In genomic region chr11:125300791-125301218, GRCh38 we compare ENCODE assay signal across 10 cellular contexts.
A peak's percentile ranks its signal among the peaks of the same experiment; 100 is the strongest.
DNase-seq lines count a peak whose midpoint lies in the region; ATAC-seq and TF ChIP-seq lines count a peak whose summit lies in the region.
"Had no signal": no experiment of that assay in that cellular context is flagged by ENCODE, and none has a peak within 500 bp of the region (broad histone marks: within the 10 kb centered on the region; RNA-seq: fewer than 3 reads in every experiment).

No MANE protein-coding gene starts in this region.

- peaks cover 7% of the 10 kb centered on the region; the same call in 1 of the 2 replicates for H3K27me3 ChIP-seq in Panc1 (ENCODE audit: control insufficient read depth, insufficient read depth, low read length)
- H3K27me3 ChIP-seq in fibroblast of lung (ENCODE audit: control insufficient read depth, insufficient read depth, low read length): peaks cover 2% of the 10 kb centered on the region
- no peaks in the 10 kb centered on the region for H3K27me3 ChIP-seq in trophoblast cell (ENCODE audit: insufficient read depth, low read length)

- H2BK5ac ChIP-seq in trophoblast cell (ENCODE audit: low read depth, low read length, poor library complexity): no peak overlapping the region

- no peak overlapping the region for H3K9ac ChIP-seq in fibroblast of lung (ENCODE audit: insufficient read depth, low read length)
- no peak overlapping the region for H3K9ac ChIP-seq in trophoblast cell (ENCODE audit: low read length)

- H3K9me3 Mint-ChIP-seq in stimulated activated naive B cell treated with anti-CD40 and anti-IgM and Interleukin-4, amounts not matched to agents 10 μg/mL and 1 μg/mL and 100 μg/mL, for 72 hours: no peaks in the 10 kb centered on the region
- H3K9me3 Mint-ChIP-seq in stimulated activated effector memory CD8-positive, alpha-beta T cell treated with anti-CD3 and anti-CD28 coated beads, Interleukin-12 subunit alpha, Interleukin-12 subunit beta, amount 100 ng/mL, for 72 hours: no peaks in the 10 kb centered on the region
- H3K9me3 Mint-ChIP-seq: activated naive CD8-positive, alpha-beta T cell treated with anti-CD3 and anti-CD28 coated beads, Interleukin-2, amount 50 U/mL, for 24 hours had no signal

- H4K20me1 ChIP-seq in fibroblast of lung (ENCODE audit: control insufficient read depth, extremely low read depth, insufficient read depth, low read length): no peaks in the 10 kb centered on the region

- H3K18ac ChIP-seq in trophoblast cell (ENCODE audit: low read length): no peak overlapping the region

- intact Hi-C loops in Panc1 (cut with micrococcal nuclease; ENCODE audit: unreplicated experiment): no loop called here

- no peaks in the 10 kb centered on the region for H3K79me1 ChIP-seq in trophoblast cell (ENCODE audit: low read length)

- no TSS peak for BruUV-seq in Panc1 (replicated peaks; lab: Mats Ljungman, UMichigan)

- H3K4me3 ChIP-seq in Panc1 (ENCODE audit: low read depth in 2 of 2, low read length in 2 of 2) (no peak overlapping the region), fibroblast of lung (replicated peaks in 1 of 4; ENCODE audit: control extremely low read depth in 1 of 4, insufficient read depth in 1 of 4, low read depth in 3 of 4, low read length in 4 of 4) (no peak overlapping the region), trophoblast cell (ENCODE audit: low read depth, low read length) (no peak overlapping the region)

- H3K27ac ChIP-seq in Panc1 (ENCODE audit: low read length) (no peak overlapping the region; the same call in none of the 2 replicates), fibroblast of lung (ENCODE audit: insufficient read depth, low read length) (no peak overlapping the region), trophoblast cell (ENCODE audit: low read depth, low read length) (no peak overlapping the region)

- H3K27me3 Mint-ChIP-seq in stimulated activated naive B cell treated with anti-CD40 and anti-IgM and Interleukin-4, amounts not matched to agents 10 μg/mL and 1 μg/mL and 100 μg/mL, for 72 hours: peaks cover 10 to 11% of the 10 kb centered on the region in 2 donors

- no peak overlapping the region for H2AFZ ChIP-seq in fibroblast of lung (ENCODE audit: low read length)
- H2AFZ ChIP-seq in trophoblast cell (ENCODE audit: insufficient read depth, low read length, poor library complexity): no peak overlapping the region

- H4K91ac ChIP-seq in trophoblast cell (ENCODE audit: low read depth, low read length): no peak overlapping the region

- H3K4me1 ChIP-seq in Panc1 (ENCODE audit: control insufficient read depth, insufficient read depth, low read length) (peaks cover 22% of the 10 kb centered on the region), fibroblast of lung (ENCODE audit: control insufficient read depth, extremely low read depth, insufficient read depth, low read length) (no peaks in the 10 kb centered on the region), trophoblast cell (ENCODE audit: control insufficient read depth in 1 of 2, insufficient read depth in 2 of 2, low read length in 2 of 2) (peaks cover 7 to 15% of the 10 kb centered on the region in 2 experiments)

- DNase-seq in ELF-1 (ENCODE audit: low read depth, low spot score): peak; percentile 88
- DNase-seq in Panc1 (ENCODE audit: low read depth, low spot score): no peak
- DNase-seq in fibroblast of lung (ENCODE audit: low read depth in 2 of 2): peak; percentile 80 to 93
- DNase-seq in trophoblast cell: peak; percentile 88 to 92
- no peak for DNase-seq in stimulated activated naive B cell treated with anti-CD40 and anti-IgM and Interleukin-4, amounts not matched to agents 10 μg/mL and 1 μg/mL and 100 μg/mL, for 72 hours
- DNase-seq in NCI-H1694 treated with DMSO at 0.1 percent for 48 hours (lab: John Stamatoyannopoulos, UW): no peak
- no peak for DNase-seq in stimulated activated effector memory CD8-positive, alpha-beta T cell treated with anti-CD3 and anti-CD28 coated beads, Interleukin-12 subunit alpha, Interleukin-12 subunit beta, amount 100 ng/mL, for 72 hours (ENCODE audit: low spot score in 2 of 2)
- DNase-seq: activated naive CD8-positive, alpha-beta T cell treated with anti-CD3 and anti-CD28 coated beads, Interleukin-2, amount 50 U/mL, for 24 hours; NCI-H446 treated with DMSO at 0.1 percent for 48 hours had no signal

- no peak overlapping the region for H4K12ac ChIP-seq in trophoblast cell (ENCODE audit: low read depth, low read length)

- H2AK5ac ChIP-seq in trophoblast cell (ENCODE audit: low read length): no peak overlapping the region

- no peak for TF ChIP-seq CTCF in Panc1 (IDR thresholded peaks at IDR 0.05)
- TF ChIP-seq CTCF in fibroblast of lung (conservative IDR thresholded peaks at IDR 0.05 in 1 of 2, IDR thresholded peaks at IDR 0.05 in 1 of 2; ENCODE audit: low read depth in 1 of 2, low read length in 2 of 2): no peak

- H3K4me3 Mint-ChIP-seq in stimulated activated naive B cell treated with anti-CD40 and anti-IgM and Interleukin-4, amounts not matched to agents 10 μg/mL and 1 μg/mL and 100 μg/mL, for 72 hours: no peak overlapping the region
- no peak overlapping the region for H3K4me3 Mint-ChIP-seq in stimulated activated effector memory CD8-positive, alpha-beta T cell treated with anti-CD3 and anti-CD28 coated beads, Interleukin-12 subunit alpha, Interleukin-12 subunit beta, amount 100 ng/mL, for 72 hours
- H3K4me3 Mint-ChIP-seq: activated naive CD8-positive, alpha-beta T cell treated with anti-CD3 and anti-CD28 coated beads, Interleukin-2, amount 50 U/mL, for 24 hours had no signal

- CTCF ChIA-PET in Panc1 (lab: Charles Lee): interaction anchor here (0.7 kb wide), 1 partner anchor 46 kb away, joined by 3 read pairs; no protein-coding TSS in a partner anchor

- H3K79me2 ChIP-seq in fibroblast of lung (ENCODE audit: control insufficient read depth, insufficient read depth, low read length) (no peaks in the 10 kb centered on the region), trophoblast cell (ENCODE audit: control insufficient read depth, insufficient read depth, low read length, poor library complexity) (no peaks in the 10 kb centered on the region)

- H2BK12ac ChIP-seq in trophoblast cell (ENCODE audit: low read length): no peak overlapping the region

- POLR2A ChIA-PET in Panc1 (lab: Charles Lee): no interaction called here

- in situ Hi-C loops in Panc1 (cut with HindIII; ENCODE audit: low pct_unique_long_range_greater_than_20kb, low sequenced_read_pairs): no loop called here

- WGBS in trophoblast cell (ENCODE audit: extremely low coverage, insufficient coverage, insufficient read length): no CpG with 5 or more reads among the region's 3 CpGs

- no peak overlapping the region for H4K8ac ChIP-seq in trophoblast cell (ENCODE audit: low read depth, low read length)

- ATAC-seq in Panc1 (peak; percentile 84), GM21526 (IDR thresholded peaks at IDR 0.05; ENCODE audit: low FRiP score, unreplicated experiment) (no peak)
- ATAC-seq in stimulated activated naive B cell treated with anti-CD40 and anti-IgM and Interleukin-4, amounts not matched to agents 10 μg/mL and 1 μg/mL and 100 μg/mL, for 72 hours (replicated peaks): no peak
- no peak for ATAC-seq in stimulated activated effector memory CD8-positive, alpha-beta T cell treated with anti-CD3 and anti-CD28 coated beads, Interleukin-12 subunit alpha, Interleukin-12 subunit beta, amount 100 ng/mL, for 72 hours
- ATAC-seq: activated naive CD8-positive, alpha-beta T cell treated with anti-CD3 and anti-CD28 coated beads, Interleukin-2, amount 50 U/mL, for 24 hours had no signal

- H3K9me3 ChIP-seq in Panc1 (ENCODE audit: control insufficient read depth, insufficient read depth, low read depth, low read length) (no peaks in the 10 kb centered on the region), fibroblast of lung (ENCODE audit: control insufficient read depth, insufficient read depth, low read depth, low read length) (no peaks in the 10 kb centered on the region), trophoblast cell (ENCODE audit: insufficient read depth, low read depth, low read length) (no peaks in the 10 kb centered on the region)

- H3K23ac ChIP-seq in trophoblast cell (ENCODE audit: low read length): no peak overlapping the region

- no peak overlapping the region for H3K4ac ChIP-seq in trophoblast cell (ENCODE audit: low read depth, low read length)

- H3K4me2 ChIP-seq in fibroblast of lung (ENCODE audit: extremely low read depth, insufficient read depth, low read length): no peak overlapping the region
- H3K4me2 ChIP-seq in trophoblast cell (ENCODE audit: low read length): no peak overlapping the region

- H3K27ac Mint-ChIP-seq in stimulated activated naive B cell treated with anti-CD40 and anti-IgM and Interleukin-4, amounts not matched to agents 10 μg/mL and 1 μg/mL and 100 μg/mL, for 72 hours: no peak overlapping the region
- H3K27ac Mint-ChIP-seq in stimulated activated effector memory CD8-positive, alpha-beta T cell treated with anti-CD3 and anti-CD28 coated beads, Interleukin-12 subunit alpha, Interleukin-12 subunit beta, amount 100 ng/mL, for 72 hours: no peak overlapping the region
- H3K27ac Mint-ChIP-seq: activated naive CD8-positive, alpha-beta T cell treated with anti-CD3 and anti-CD28 coated beads, Interleukin-2, amount 50 U/mL, for 24 hours had no signal

- no peaks in the 10 kb centered on the region for H3K36me3 ChIP-seq in Panc1 (ENCODE audit: control insufficient read depth, insufficient read depth, low read length)
- no peaks in the 10 kb centered on the region for H3K36me3 ChIP-seq in fibroblast of lung (ENCODE audit: control insufficient read depth, insufficient read depth, low read length)
- no peaks in the 10 kb centered on the region for H3K36me3 ChIP-seq in trophoblast cell (ENCODE audit: control insufficient read depth in 1 of 2, insufficient read depth in 2 of 2, low read length in 2 of 2)

- no peak overlapping the region for H3K14ac ChIP-seq in trophoblast cell (ENCODE audit: low read length)

- no peak overlapping the region for H2BK120ac ChIP-seq in trophoblast cell (ENCODE audit: insufficient read depth, low read length, poor library complexity)

- H3K36me3 Mint-ChIP-seq in stimulated activated naive B cell treated with anti-CD40 and anti-IgM and Interleukin-4, amounts not matched to agents 10 μg/mL and 1 μg/mL and 100 μg/mL, for 72 hours: no peaks in the 10 kb centered on the region
- H3K36me3 Mint-ChIP-seq in stimulated activated effector memory CD8-positive, alpha-beta T cell treated with anti-CD3 and anti-CD28 coated beads, Interleukin-12 subunit alpha, Interleukin-12 subunit beta, amount 100 ng/mL, for 72 hours: no peaks in the 10 kb centered on the region

- no peaks in the 10 kb centered on the region for H3K4me1 Mint-ChIP-seq in stimulated activated naive B cell treated with anti-CD40 and anti-IgM and Interleukin-4, amounts not matched to agents 10 μg/mL and 1 μg/mL and 100 μg/mL, for 72 hours
- H3K4me1 Mint-ChIP-seq in stimulated activated effector memory CD8-positive, alpha-beta T cell treated with anti-CD3 and anti-CD28 coated beads, Interleukin-12 subunit alpha, Interleukin-12 subunit beta, amount 100 ng/mL, for 72 hours: no peaks in the 10 kb centered on the region
- H3K4me1 Mint-ChIP-seq: activated naive CD8-positive, alpha-beta T cell treated with anti-CD3 and anti-CD28 coated beads, Interleukin-2, amount 50 U/mL, for 24 hours had no signal

Comparison
In these comparisons a context has a peak if more than half of its experiments do, and no peak if none do; other contexts are left out.
1. DNase-seq: peak in ELF-1 (single experiment), fibroblast of lung (2 of 2) and trophoblast cell (2 of 2); none in Panc1 (single experiment), stimulated activated naive B cell treated with anti-CD40 and anti-IgM and Interleukin-4, amounts not matched to agents 10 μg/mL and 1 μg/mL and 100 μg/mL, for 72 hours (single experiment), NCI-H1694 treated with DMSO at 0.1 percent for 48 hours (single experiment) and stimulated activated effector memory CD8-positive, alpha-beta T cell treated with anti-CD3 and anti-CD28 coated beads, Interleukin-12 subunit alpha, Interleukin-12 subunit beta, amount 100 ng/mL, for 72 hours (0 of 2).